ENCODE assay signal across 15 cellular contexts in genomic region chr13:99977912-99978780, GRCh38. TPM values are rescaled to one million over a fixed set of nuclear protein-coding genes. Genes with fewer than 3 reads are reported as not detected.
DNase-seq lines count a peak whose midpoint lies in the region; ATAC-seq, FAIRE-seq and TF ChIP-seq lines count a peak whose summit lies in the region.
"Had no signal": no experiment of that assay in that cellular context is flagged by ENCODE, and none has a peak within 500 bp of the region (broad histone marks: within the 10 kb centered on the region; RNA-seq: fewer than 3 reads in every experiment).

No MANE protein-coding gene starts in this region.

- peaks cover 0 to 16% (median 4%) of the 10 kb centered on the region in 4 experiments; a peak in 4 of 7 replicates for H3K27me3 ChIP-seq in H1 (replicated peaks in 1 of 4; ENCODE audit: control insufficient read depth in 3 of 4, extremely low read depth in 1 of 4, insufficient read depth in 3 of 4, low read length in 3 of 4)
- no peaks in the 10 kb centered on the region for H3K27me3 ChIP-seq in neuron (ENCODE audit: insufficient read depth, low read length)

- FAIRE-seq in H1 (lab: Jason Lieb, UNC) (peak; percentile 50), GM12892 (lab: Jason Lieb, UNC) (no peak)
- FAIRE-seq: bronchial epithelial cell had no signal

- POLR2A ChIA-PET in activated CD4-positive, alpha-beta memory T cell treated with anti-CD3 and anti-CD28 coated beads, Interleukin-2, amount 10 ng/mL, durations not matched to agents 7 days and 5 days (lab: Charles Lee), result no interaction called here
- POLR2A ChIA-PET in activated CD4-positive, alpha-beta memory T cell treated with anti-CD3 and anti-CD28 coated beads for 36 hours (lab: Charles Lee), result no interaction called here
- POLR2A ChIA-PET in H1 (lab: Charles Lee; ENCODE audit: partially characterized antibody), result interaction anchor here (0.6 to 11.2 kb wide), 6 partner anchors 9 to 477 kb away, joined by 3 to 145 read pairs (median 8); no protein-coding TSS in a partner anchor

- H3K27ac Mint-ChIP-seq in activated CD4-positive, alpha-beta memory T cell treated with anti-CD3 and anti-CD28 coated beads, Interleukin-2, amount 10 ng/mL, durations not matched to agents 7 days and 5 days, result no peak overlapping the region
- no peak overlapping the region for H3K27ac Mint-ChIP-seq in activated CD4-positive, alpha-beta memory T cell treated with anti-CD3 and anti-CD28 coated beads for 36 hours

- CTCF ChIA-PET in activated CD4-positive, alpha-beta memory T cell treated with anti-CD3 and anti-CD28 coated beads, Interleukin-2, amount 10 ng/mL, durations not matched to agents 7 days and 5 days (lab: Charles Lee), result interaction anchor here (0.6 to 0.9 kb wide), 3 partner anchors 15 to 537 kb away, joined by 3 read pairs; no protein-coding TSS in a partner anchor
- CTCF ChIA-PET in activated CD4-positive, alpha-beta memory T cell treated with anti-CD3 and anti-CD28 coated beads for 36 hours (lab: Charles Lee), result no interaction called here
- CTCF ChIA-PET in H1 (lab: Charles Lee; ENCODE audit: partially characterized antibody), result interaction anchor here (0.6 kb wide), 1 partner anchor 33 kb away, joined by 3 read pairs; no protein-coding TSS in a partner anchor

- no peaks in the 10 kb centered on the region for H3K9me3 Mint-ChIP-seq in activated CD4-positive, alpha-beta memory T cell treated with anti-CD3 and anti-CD28 coated beads, Interleukin-2, amount 10 ng/mL, durations not matched to agents 7 days and 5 days
- peaks cover 6% of the 10 kb centered on the region for H3K9me3 Mint-ChIP-seq in activated CD4-positive, alpha-beta memory T cell treated with anti-CD3 and anti-CD28 coated beads for 36 hours

- H3K36me3 ChIP-seq in H1 (ENCODE audit: control insufficient read depth in 2 of 4, insufficient read depth in 4 of 4, low read length in 3 of 4), result peaks cover 5 to 12% (median 9%) of the 10 kb centered on the region in 4 experiments; a peak in 6 of 8 replicates
- H3K36me3 ChIP-seq in neuron (ENCODE audit: insufficient read depth, low read length), result peaks cover 8% of the 10 kb centered on the region
- H3K36me3 ChIP-seq: right atrium auricular region, tibial artery had no signal

- peaks cover 8% of the 10 kb centered on the region for H3K36me3 Mint-ChIP-seq in activated CD4-positive, alpha-beta memory T cell treated with anti-CD3 and anti-CD28 coated beads, Interleukin-2, amount 10 ng/mL, durations not matched to agents 7 days and 5 days (ENCODE audit: low read depth)
- peaks cover 7% of the 10 kb centered on the region for H3K36me3 Mint-ChIP-seq in activated CD4-positive, alpha-beta memory T cell treated with anti-CD3 and anti-CD28 coated beads for 36 hours

- no peaks in the 10 kb centered on the region; the same call in 1 of the 2 replicates for H3K79me1 ChIP-seq in H1 (ENCODE audit: low read depth, low read length)

- H2AFZ ChIP-seq in H1 (ENCODE audit: low read length) (no peak overlapping the region), neuron (ENCODE audit: low read depth, low read length) (no peak overlapping the region)

- H4K20me1 ChIP-seq in H1 (replicated peaks in 1 of 2; ENCODE audit: control insufficient read depth in 1 of 2, insufficient read depth in 2 of 2, low read length in 2 of 2), result peaks cover 7 to 8% of the 10 kb centered on the region in 2 experiments

- peak overlapping the region; percentile 25 for H4K5ac ChIP-seq in H1 (ENCODE audit: insufficient read length, low read depth, low read length)

- peak; percentile 11 for DNase-seq in activated CD4-positive, alpha-beta memory T cell treated with anti-CD3 and anti-CD28 coated beads, Interleukin-2, amount 10 ng/mL, durations not matched to agents 7 days and 5 days
- no peak for DNase-seq in activated CD4-positive, alpha-beta memory T cell treated with anti-CD3 and anti-CD28 coated beads for 36 hours
- DNase-seq in MV-4-11 (lab: John Stamatoyannopoulos, UW), result peak; percentile 36
- peak in 1 of 2 experiments; percentile 52 for DNase-seq in H1 (ENCODE audit: low read depth in 1 of 2, low spot score in 2 of 2)
- no peak for DNase-seq in GM12892 (ENCODE audit: insufficient read length)
- no peak for DNase-seq in NCI-H1436 treated with DMSO at 0.1 percent for 48 hours (lab: John Stamatoyannopoulos, UW)
- DNase-seq: foreskin keratinocyte, NCI-H187 treated with DMSO at 0.1 percent for 48 hours, T1000, tibial artery had no signal

- no peak for TF ChIP-seq RAD21 in H1 (IDR thresholded peaks at IDR 0.05 in 1 of 2, conservative IDR thresholded peaks at IDR 0.05 in 1 of 2; ENCODE audit: low read depth in 2 of 2, low read length in 2 of 2)

- TF ChIP-seq EP300 in H1 (IDR thresholded peaks at IDR 0.05; ENCODE audit: borderline replicate concordance in 1 of 2, low read depth in 2 of 2, low read length in 2 of 2), result no peak

- peak overlapping the region; percentile 68 for H4K91ac ChIP-seq in H1 (replicated peaks; ENCODE audit: insufficient read length, low read length)

- H3K23me2 ChIP-seq in H1 (ENCODE audit: low read depth, low read length), result peaks cover 23% of the 10 kb centered on the region; the same call in 1 of the 2 replicates

- H2BK120ac ChIP-seq in H1 (replicated peaks; ENCODE audit: low read depth, low read length), result peak overlapping the region; percentile 92

- peak overlapping the region; percentile 57 for H3K4ac ChIP-seq in H1 (replicated peaks; ENCODE audit: insufficient read length, low read depth, low read length)

- H2BK12ac ChIP-seq in H1 (ENCODE audit: low read depth, low read length), result peak overlapping the region; percentile 90; the same call in 1 of the 2 replicates

- peaks cover 72% of the 10 kb centered on the region for H3K27me3 Mint-ChIP-seq in activated CD4-positive, alpha-beta memory T cell treated with anti-CD3 and anti-CD28 coated beads, Interleukin-2, amount 10 ng/mL, durations not matched to agents 7 days and 5 days
- H3K27me3 Mint-ChIP-seq in activated CD4-positive, alpha-beta memory T cell treated with anti-CD3 and anti-CD28 coated beads for 36 hours, result peaks cover 69% of the 10 kb centered on the region

- peak overlapping the region; percentile 91 for H3K18ac ChIP-seq in H1 (ENCODE audit: extremely low read depth, low read length)

- intact Hi-C loops in activated CD4-positive, alpha-beta memory T cell treated with anti-CD3 and anti-CD28 coated beads for 36 hours (cut with micrococcal nuclease), result loop anchor here (2.0 to 5.0 kb wide), 2 partner anchors 17 to 321 kb away; no protein-coding TSS in a partner anchor

- TF ChIP-seq POLR2A in H1 (IDR thresholded peaks at IDR 0.05; ENCODE audit: control extremely low read depth in 1 of 2, low read depth in 2 of 2, low read length in 2 of 2) (no peak), GM12892 (IDR thresholded peaks at IDR 0.05; ENCODE audit: low read depth, low read length) (no peak)

- no peak for TF ChIP-seq CTCF in H1 (IDR thresholded peaks at IDR 0.05; ENCODE audit: control extremely low read depth in 1 of 3, insufficient read depth in 1 of 3, low read depth in 1 of 3, low read length in 3 of 3)

- H2BK15ac ChIP-seq in H1 (ENCODE audit: low read length), result no peak overlapping the region

- ATAC-seq in HG03469 (IDR thresholded peaks at IDR 0.05; ENCODE audit: unreplicated experiment), result no peak
- ATAC-seq: foreskin keratinocyte had no signal

- peaks cover 7 to 33% of the 10 kb centered on the region in 2 experiments for H3K79me2 ChIP-seq in H1 (ENCODE audit: control insufficient read depth in 1 of 2, insufficient read depth in 2 of 2, low read length in 2 of 2)

- peak overlapping the region in 3 of 4 experiments; percentile 32 to 88 (median 38); a peak in 4 of 7 replicates for H3K9ac ChIP-seq in H1 (replicated peaks in 1 of 4; ENCODE audit: extremely low read depth in 1 of 4, low read depth in 3 of 4, low read length in 3 of 4)

- H3K9me3 ChIP-seq in H1 (ENCODE audit: insufficient read depth in 2 of 2, low read depth in 1 of 2, low read length in 1 of 2) (no peaks in the 10 kb centered on the region; a peak in 1 of 4 replicates), neuron (ENCODE audit: low read length) (no peaks in the 10 kb centered on the region)
- H3K9me3 ChIP-seq: tibial artery had no signal

- H3K4me3 ChIP-seq in H1 (ENCODE audit: extremely low read depth in 1 of 4, insufficient read depth in 2 of 4, low read depth in 3 of 4, low read length in 4 of 4) (peak overlapping the region; percentile 73 to 94 (median 87)), neuron (ENCODE audit: low read length) (peak overlapping the region; percentile 95)
- H3K4me3 ChIP-seq: right atrium auricular region, tibial artery had no signal

- H3K4me1 Mint-ChIP-seq in activated CD4-positive, alpha-beta memory T cell treated with anti-CD3 and anti-CD28 coated beads, Interleukin-2, amount 10 ng/mL, durations not matched to agents 7 days and 5 days, result peaks cover 9% of the 10 kb centered on the region
- H3K4me1 Mint-ChIP-seq in activated CD4-positive, alpha-beta memory T cell treated with anti-CD3 and anti-CD28 coated beads for 36 hours (ENCODE audit: low read depth), result peaks cover 14% of the 10 kb centered on the region

- H3K14ac ChIP-seq in H1 (ENCODE audit: insufficient read length), result no peak overlapping the region

- no peak overlapping the region for H3K27ac ChIP-seq in H1 (ENCODE audit: low read depth, low read length)
- H3K27ac ChIP-seq: foreskin keratinocyte, right atrium auricular region, tibial artery had no signal

- peak overlapping the region; percentile 55 for H3K56ac ChIP-seq in H1 (replicated peaks; ENCODE audit: insufficient read length, low read depth, low read length)

- 8% methylated on average over 51 of the region's 52 CpGs; no CpG with 5 or more reads in 1 of the 2 experiments for WGBS in H1 (ENCODE audit: extremely low coverage in 1 of 2, insufficient coverage in 1 of 2, insufficient read length in 1 of 2, insufficient replicate concordance in 2 of 2, low coverage in 1 of 2, low lambda C conversion rate in 2 of 2, missing lambda C conversion rate in 1 of 2), 2 experiments

- no peak overlapping the region; the same call in 1 of the 2 replicates for H4K8ac ChIP-seq in H1 (ENCODE audit: extremely low read depth, insufficient read depth, low read length)

- H2BK5ac ChIP-seq in H1 (ENCODE audit: low read depth, low read length), result peak overlapping the region; percentile 81; the same call in 1 of the 2 replicates

- H3K4me3 Mint-ChIP-seq in activated CD4-positive, alpha-beta memory T cell treated with anti-CD3 and anti-CD28 coated beads, Interleukin-2, amount 10 ng/mL, durations not matched to agents 7 days and 5 days, result peak overlapping the region; percentile 24
- H3K4me3 Mint-ChIP-seq in activated CD4-positive, alpha-beta memory T cell treated with anti-CD3 and anti-CD28 coated beads for 36 hours, result no peak overlapping the region

- peaks cover 0 to 29% (median 26%) of the 10 kb centered on the region in 4 experiments; a peak in 6 of 7 replicates for H3K4me1 ChIP-seq in H1 (replicated peaks in 1 of 4; ENCODE audit: control insufficient read depth in 3 of 4, insufficient read depth in 4 of 4, low read length in 3 of 4)
- peaks cover 34% of the 10 kb centered on the region for H3K4me1 ChIP-seq in neuron (ENCODE audit: insufficient read depth, low read length)
- H3K4me1 ChIP-seq: foreskin keratinocyte had no signal

- peak overlapping the region; percentile 73 to 91 for H3K4me2 ChIP-seq in H1 (ENCODE audit: insufficient read depth in 1 of 2, low read depth in 2 of 2, low read length in 2 of 2)

- H2AK5ac ChIP-seq in H1 (ENCODE audit: low read depth, low read length), result no peak overlapping the region; the same call in 1 of the 2 replicates

- no peak overlapping the region for H3K23ac ChIP-seq in H1 (ENCODE audit: insufficient read length)

- peak overlapping the region; percentile 15; the same call in 1 of the 2 replicates for H2BK20ac ChIP-seq in H1 (ENCODE audit: low read length)

RNA-seq across cellular contexts. Expression of gene ZIC2, which starts 3.4 kb away (rescaled TPM):
- 1 to 10 TPM in 1 of 2 experiments, under 1 TPM in 1; 0.50 to 1.0 TPM for total RNA-seq in activated CD4-positive, alpha-beta memory T cell treated with anti-CD3 and anti-CD28 coated beads, Interleukin-2, amount 10 ng/mL, durations not matched to agents 7 days and 5 days
- not detected for total RNA-seq in activated CD4-positive, alpha-beta memory T cell treated with anti-CD3 and anti-CD28 coated beads for 36 hours
- total RNA-seq in H1 (2021; fragmentation: NEBNext Ultra II Directional; extraction: Animal tissue kit (Norgen Biotek cat#: 25700)), result 372 and 429 TPM in 2 replicates
- polyA plus RNA-seq in H1 (2011; rRNA removed), result 53.2 and 67.1 TPM in 2 replicates
- 54.3 TPM for polyA plus RNA-seq in H1 (2011; cell fraction: cytosol; rRNA removed)
- polyA plus RNA-seq in H1 (2011; cell fraction: nucleus; rRNA removed), result 212 TPM
- polyA plus RNA-seq in H1 (2012, experiment 1 of 2), result 149 to 263 TPM (median 185 TPM) in 4 replicates
- polyA plus RNA-seq in H1 (2012, experiment 2 of 2), result 87.1 TPM
- polyA plus RNA-seq in H1 (2013, experiment 1 of 2), result 140 TPM
- polyA plus RNA-seq in H1 (2013, experiment 2 of 2), result 134 TPM
- 32.3 and 40.3 TPM in 2 replicates for polyA minus RNA-seq in H1 (2011; rRNA and poly(A)+ RNA removed)
- polyA minus RNA-seq in H1 (2011; cell fraction: cytosol; rRNA and poly(A)+ RNA removed), result 164 TPM
- polyA minus RNA-seq in H1 (2011; cell fraction: nucleus; rRNA and poly(A)+ RNA removed), result 103 TPM
- polyA plus RNA-seq in GM12892 (2012; ENCODE audit: missing spikeins), result not detected
- total RNA-seq: bronchial epithelial cell, foreskin keratinocyte had no signal
- polyA plus RNA-seq: AG04450, foreskin keratinocyte had no signal

RNA-seq across cellular contexts. Expression of gene ZIC5, which starts 6.6 kb away (rescaled TPM):
- not detected for total RNA-seq in activated CD4-positive, alpha-beta memory T cell treated with anti-CD3 and anti-CD28 coated beads, Interleukin-2, amount 10 ng/mL, durations not matched to agents 7 days and 5 days
- total RNA-seq in activated CD4-positive, alpha-beta memory T cell treated with anti-CD3 and anti-CD28 coated beads for 36 hours, result not detected
- total RNA-seq in H1 (2021; fragmentation: NEBNext Ultra II Directional; extraction: Animal tissue kit (Norgen Biotek cat#: 25700)), result 51.0 and 52.7 TPM in 2 replicates
- polyA plus RNA-seq in H1 (2011; rRNA removed), result 14.2 and 14.8 TPM in 2 replicates
- polyA plus RNA-seq in H1 (2011; cell fraction: cytosol; rRNA removed), result 13.2 TPM
- polyA plus RNA-seq in H1 (2011; cell fraction: nucleus; rRNA removed), result 22.7 TPM
- 16.2 to 29.3 TPM (median 20.3 TPM) in 4 replicates for polyA plus RNA-seq in H1 (2012, experiment 1 of 2)
- 15.1 TPM for polyA plus RNA-seq in H1 (2012, experiment 2 of 2)
- 31.4 TPM for polyA plus RNA-seq in H1 (2013, experiment 1 of 2)
- 28.2 TPM for polyA plus RNA-seq in H1 (2013, experiment 2 of 2)
- polyA minus RNA-seq in H1 (2011; rRNA and poly(A)+ RNA removed), result 16.6 and 20.0 TPM in 2 replicates
- 22.3 TPM for polyA minus RNA-seq in H1 (2011; cell fraction: cytosol; rRNA and poly(A)+ RNA removed)
- polyA minus RNA-seq in H1 (2011; cell fraction: nucleus; rRNA and poly(A)+ RNA removed), result 42.4 TPM
- polyA plus RNA-seq in GM12892 (2012; ENCODE audit: missing spikeins), result not detected
- total RNA-seq: bronchial epithelial cell, foreskin keratinocyte, right atrium auricular region had no signal
- polyA plus RNA-seq: AG04450, foreskin keratinocyte had no signal

Comparison
In these comparisons a context has a peak if more than half of its experiments do, and no peak if none do; other contexts are left out.
1. DNase-seq: peak in activated CD4-positive, alpha-beta memory T cell treated with anti-CD3 and anti-CD28 coated beads, Interleukin-2, amount 10 ng/mL, durations not matched to agents 7 days and 5 days (single experiment) and MV-4-11 (single experiment); none in activated CD4-positive, alpha-beta memory T cell treated with anti-CD3 and anti-CD28 coated beads for 36 hours (single experiment), GM12892 (single experiment) and NCI-H1436 treated with DMSO at 0.1 percent for 48 hours (single experiment).
2. RNA of gene ZIC2, which starts 3.4 kb away (total RNA-seq): 372 to 429 TPM in H1; 0.50 to 1.0 TPM in activated CD4-positive, alpha-beta memory T cell treated with anti-CD3 and anti-CD28 coated beads, Interleukin-2, amount 10 ng/mL, durations not matched to agents 7 days and 5 days and not detected in activated CD4-positive, alpha-beta memory T cell treated with anti-CD3 and anti-CD28 coated beads for 36 hours; every median in the first group is over 100 times any median in the second.
3. RNA of gene ZIC5, which starts 6.6 kb away (total RNA-seq): 51.0 to 52.7 TPM in H1; not detected in activated CD4-positive, alpha-beta memory T cell treated with anti-CD3 and anti-CD28 coated beads, Interleukin-2, amount 10 ng/mL, durations not matched to agents 7 days and 5 days and not detected in activated CD4-positive, alpha-beta memory T cell treated with anti-CD3 and anti-CD28 coated beads for 36 hours; every median in the first group is over 10 times any median in the second.